In the genomic region with DNA sequence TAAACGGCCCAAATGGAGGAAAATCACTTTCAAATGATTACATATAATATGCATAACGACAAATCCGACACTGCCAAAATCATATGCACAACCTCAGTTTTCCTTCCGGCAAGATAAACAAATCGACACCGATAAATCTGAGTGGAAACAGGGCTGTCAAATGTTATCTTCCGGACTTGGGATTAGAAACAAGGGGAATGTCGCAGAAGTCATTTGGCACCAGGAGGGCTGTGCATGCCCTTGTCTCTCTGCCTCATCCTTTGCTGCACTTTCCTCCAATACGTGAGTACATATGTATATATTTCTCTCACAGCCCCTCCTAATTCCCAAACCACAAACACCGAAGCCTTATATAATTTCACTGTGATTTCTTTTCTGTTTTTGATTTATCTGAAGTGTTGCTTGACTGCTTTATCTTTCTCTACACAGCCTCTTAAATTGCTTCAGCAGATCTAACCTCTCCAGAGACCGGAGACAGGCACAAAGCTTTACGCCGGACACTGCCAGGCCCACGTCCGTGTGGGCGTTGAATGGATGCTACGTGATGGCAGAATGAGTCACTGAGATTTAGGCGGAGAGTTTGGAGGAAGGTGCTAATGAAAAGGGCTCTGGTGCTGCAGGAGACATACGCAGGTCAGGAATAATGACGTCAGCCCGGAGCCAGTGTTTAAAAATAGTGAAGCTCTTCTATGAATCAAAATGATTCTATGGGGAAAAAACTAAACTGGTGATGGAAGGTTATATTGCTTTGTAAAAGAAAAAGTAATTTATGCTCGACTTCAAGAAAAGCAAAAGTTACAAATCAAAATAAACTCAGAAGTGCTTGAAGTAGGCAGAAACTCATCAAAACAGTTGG, we compare ENCODE assay signal across 8 cellular contexts. TPM values are rescaled to one million over a fixed set of nuclear protein-coding genes. Genes with fewer than 3 reads are reported as not detected.
DNase-seq lines count a peak whose midpoint lies in the region; ATAC-seq, FAIRE-seq and TF ChIP-seq lines count a peak whose summit lies in the region.

No MANE protein-coding gene starts in this region.

- H3K27ac ChIP-seq in GM12878 (ENCODE audit: control insufficient read depth, insufficient read depth), result no peak overlapping the region

- BruUV-seq in GM12878 (replicated peaks; lab: Mats Ljungman, UMichigan), result no TSS peak

- no peak for ATAC-seq in GM12878
- ATAC-seq in GM21381 (IDR thresholded peaks at IDR 0.05; ENCODE audit: unreplicated experiment), result no peak
- no peak for ATAC-seq in HG02763 (IDR thresholded peaks at IDR 0.05; ENCODE audit: unreplicated experiment)

- SMC1A ChIA-PET in GM12878 (lab: Charles Lee; ENCODE audit: uncharacterized antibody, unreplicated experiment), result interaction anchor here (1.0 kb wide), 1 partner anchor 10 kb away, joined by 3 read pairs; no protein-coding TSS in a partner anchor

- CTCF ChIA-PET in GM12878 (lab: Yijun Ruan, JAX), result no interaction called here

- 56% methylated on average over 22 of the region's 22 CpGs for WGBS in GM12878 (ENCODE audit: insufficient coverage, insufficient replicate concordance, low lambda C conversion rate, missing lambda C conversion rate)

- TF ChIP-seq CTCF in GM12878 (IDR thresholded peaks at IDR 0.05 in 2 of 3, conservative IDR thresholded peaks at IDR 0.05 in 1 of 3; ENCODE audit: control insufficient read depth in 2 of 3, extremely low read depth in 1 of 3, insufficient read depth in 1 of 3, low read depth in 3 of 3, low read length in 3 of 3), result no peak

- no peaks in the 10 kb centered on the region for H3K9me3 ChIP-seq in GM12878 (replicated peaks; ENCODE audit: control insufficient read depth, insufficient read depth, low read length)

- no peaks in the 10 kb centered on the region for H4K20me1 ChIP-seq in GM12878 (ENCODE audit: control insufficient read depth, insufficient read depth)

- H3K4me1 ChIP-seq in GM12878 (ENCODE audit: control insufficient read depth, insufficient read depth, low read length), result no peaks in the 10 kb centered on the region

- DNase-seq in A172 (ENCODE audit: low spot score) (peak; percentile 82), LoVo (ENCODE audit: low spot score) (peak; percentile 24), GM12878 (ENCODE audit: low read depth, low spot score) (no peak), islet precursor cell (peak; percentile 85), NCI-H526 (lab: John Stamatoyannopoulos, UW) (no peak), NCI-H524 treated with DMSO at 0.1 percent for 48 hours (lab: John Stamatoyannopoulos, UW) (no peak)

- intact Hi-C loops in GM12878 (cut with micrococcal nuclease; ENCODE audit: unreplicated experiment), result no loop called here

- TF ChIP-seq RAD21 in GM12878 (IDR thresholded peaks at IDR 0.05; ENCODE audit: insufficient read depth, low read depth, low read length), result no peak

- POLR2A ChIA-PET in GM12878 (lab: Charles Lee), result no interaction called here

- no peaks in the 10 kb centered on the region for H3K36me3 ChIP-seq in GM12878 (ENCODE audit: control insufficient read depth in 2 of 2, insufficient read depth in 2 of 2, low read length in 1 of 2)

- no peak for FAIRE-seq in GM12878 (lab: Jason Lieb, UNC)

- no peak overlapping the region for H3K4me2 ChIP-seq in GM12878 (ENCODE audit: control insufficient read depth, insufficient read depth)

- RAD21 ChIA-PET in GM12878 (lab: Charles Lee; ENCODE audit: unreplicated experiment), result no interaction called here

- H2AFZ ChIP-seq in GM12878 (ENCODE audit: control insufficient read depth, low read depth, low read length), result no peak overlapping the region

- no peak for TF ChIP-seq EP300 in GM12878 (IDR thresholded peaks at IDR 0.05; ENCODE audit: borderline replicate concordance in 1 of 2, control insufficient read depth in 1 of 2, low read depth in 2 of 2, low read length in 2 of 2)

- no peak overlapping the region for H3K4me3 ChIP-seq in GM12878

- no peaks in the 10 kb centered on the region for H3K79me2 ChIP-seq in GM12878 (ENCODE audit: control insufficient read depth, insufficient read depth, low read length)

- in situ Hi-C loops in GM12878 (cut with MboI), result no loop called here

- H3K9ac ChIP-seq in GM12878 (ENCODE audit: control insufficient read depth, insufficient read depth, low read length), result no peak overlapping the region

- H3K27me3 ChIP-seq in GM12878 (replicated peaks in 1 of 2; ENCODE audit: control insufficient read depth in 2 of 2, insufficient read depth in 2 of 2, low read length in 1 of 2), result no peaks in the 10 kb centered on the region; a peak in 2 of 4 replicates

- no peak for TF ChIP-seq POLR2A in GM12878 (IDR thresholded peaks at IDR 0.05; ENCODE audit: low read depth, low read length)

RNA-seq across cellular contexts. Expression of gene PRELID3B, which starts 21.0 kb away (rescaled TPM):
- 152 and 196 TPM in 2 replicates for total RNA-seq in A172 (2014; rRNA removed; shearing (Covaris generic))
- total RNA-seq in GM12878 (2013; cell fraction: nucleolus; rRNA removed), result 36.3 and 39.0 TPM in 2 replicates
- total RNA-seq in GM12878 (2014; rRNA removed) (123 and 138 TPM in 2 replicates), GM12878 (2014; rRNA removed; fragmentation: Illumina TruSeq; extraction: Trizol) (119 and 125 TPM in 2 replicates), GM12878 (2021) (86.1 and 96.0 TPM in 2 replicates)
- 39.7 TPM for polyA plus RNA-seq in GM12878 (2011; ENCODE audit: low read depth)
- polyA plus RNA-seq in GM12878 (2011; rRNA removed) (114 and 159 TPM in 2 replicates), GM12878 (2014; fragmentation: Illumina TruSeq; extraction: Trizol) (98.8 and 123 TPM in 2 replicates), GM12878 (2014; fragmentation: Nextera tagmentation; extraction: Ambion mirVana) (100 to 1,000 TPM; 130 to 151 TPM), GM12878 (2014; rRNA removed) (72.5 and 73.9 TPM in 2 replicates), GM12878 (2016; fragmentation: Nextera tagmentation; extraction: Ambion mirVana) (100 to 1,000 TPM; 141 to 146 TPM)
- polyA plus RNA-seq in GM12878 (2011; cell fraction: cytosol; rRNA removed), result 40.6 and 42.3 TPM in 2 replicates
- polyA plus RNA-seq in GM12878 (2011; cell fraction: nucleus; rRNA removed), result 45.3 and 58.8 TPM in 2 replicates
- 61.1 and 67.2 TPM in 2 replicates for polyA plus RNA-seq in GM12878 (2012)
- polyA minus RNA-seq in GM12878 (2011; rRNA and poly(A)+ RNA removed), result 88.3 and 110 TPM in 2 replicates
- polyA minus RNA-seq in GM12878 (2011; cell fraction: cytosol; rRNA and poly(A)+ RNA removed), result 68.4 and 76.6 TPM in 2 replicates
- 32.2 and 42.4 TPM in 2 replicates for polyA minus RNA-seq in GM12878 (2011; cell fraction: nucleus; rRNA and poly(A)+ RNA removed)

RNA-seq across cellular contexts. Expression of gene ATP5F1E, which starts 31.5 kb away (rescaled TPM):
- total RNA-seq in A172 (2014; rRNA removed; shearing (Covaris generic)), result 37.0 and 41.4 TPM in 2 replicates
- 45.3 and 50.2 TPM in 2 replicates for total RNA-seq in GM12878 (2013; cell fraction: nucleolus; rRNA removed)
- total RNA-seq in GM12878 (2014; rRNA removed) (49.0 and 61.6 TPM in 2 replicates), GM12878 (2014; rRNA removed; fragmentation: Illumina TruSeq; extraction: Trizol) (96.3 and 96.9 TPM in 2 replicates), GM12878 (2021) (96.4 and 107 TPM in 2 replicates)
- polyA plus RNA-seq in GM12878 (2011; ENCODE audit: low read depth), result 5.8 TPM
- polyA plus RNA-seq in GM12878 (2011; rRNA removed) (137 and 138 TPM in 2 replicates), GM12878 (2014; fragmentation: Illumina TruSeq; extraction: Trizol) (35.2 and 53.1 TPM in 2 replicates), GM12878 (2014; fragmentation: Nextera tagmentation; extraction: Ambion mirVana) (100 to 1,000 TPM; 169 to 219 TPM), GM12878 (2014; rRNA removed) (79.8 and 89.2 TPM in 2 replicates), GM12878 (2016; fragmentation: Nextera tagmentation; extraction: Ambion mirVana) (100 to 1,000 TPM; 391 to 407 TPM)
- polyA plus RNA-seq in GM12878 (2011; cell fraction: cytosol; rRNA removed), result 34.9 and 35.0 TPM in 2 replicates
- 24.3 and 27.8 TPM in 2 replicates for polyA plus RNA-seq in GM12878 (2011; cell fraction: nucleus; rRNA removed)
- 86.3 and 113 TPM in 2 replicates for polyA plus RNA-seq in GM12878 (2012)
- 12.8 and 20.0 TPM in 2 replicates for polyA minus RNA-seq in GM12878 (2011; rRNA and poly(A)+ RNA removed)
- 15.2 and 16.2 TPM in 2 replicates for polyA minus RNA-seq in GM12878 (2011; cell fraction: cytosol; rRNA and poly(A)+ RNA removed)
- 38.1 and 48.9 TPM in 2 replicates for polyA minus RNA-seq in GM12878 (2011; cell fraction: nucleus; rRNA and poly(A)+ RNA removed)

RNA-seq across cellular contexts. Expression of gene TUBB1, which starts 44.4 kb away (rescaled TPM):
- total RNA-seq in A172 (2014; rRNA removed; shearing (Covaris generic)), result 0.36 and 0.64 TPM in 2 replicates
- total RNA-seq in GM12878 (2013; cell fraction: nucleolus; rRNA removed), result not detected in 2 replicates
- total RNA-seq in GM12878 (2014; rRNA removed) (0.06 and 0.11 TPM in 2 replicates), GM12878 (2014; rRNA removed; fragmentation: Illumina TruSeq; extraction: Trizol) (0.04 TPM in 1 of 2 replicates, not detected in the other), GM12878 (2021) (not detected in 2 replicates)
- polyA plus RNA-seq in GM12878 (2011; ENCODE audit: low read depth), result 0.24 TPM
- polyA plus RNA-seq in GM12878 (2011; rRNA removed) (0.03 and 0.07 TPM in 2 replicates), GM12878 (2014; fragmentation: Illumina TruSeq; extraction: Trizol) (0.04 TPM in 1 of 2 replicates, not detected in the other), GM12878 (2014; fragmentation: Nextera tagmentation; extraction: Ambion mirVana) (under 1 TPM in 1 of 2 experiments, not detected in 1; 0.02 TPM), GM12878 (2014; rRNA removed) (0.05 TPM in 1 of 2 replicates, not detected in the other), GM12878 (2016; fragmentation: Nextera tagmentation; extraction: Ambion mirVana) (under 1 TPM; 0.13 to 0.20 TPM)
- polyA plus RNA-seq in GM12878 (2011; cell fraction: cytosol; rRNA removed), result 0.03 TPM in 1 of 2 replicates, not detected in the other
- polyA plus RNA-seq in GM12878 (2011; cell fraction: nucleus; rRNA removed), result 0.07 and 0.10 TPM in 2 replicates
- 0.21 and 0.34 TPM in 2 replicates for polyA plus RNA-seq in GM12878 (2012)
- polyA minus RNA-seq in GM12878 (2011; rRNA and poly(A)+ RNA removed), result not detected in 2 replicates
- not detected in 2 replicates for polyA minus RNA-seq in GM12878 (2011; cell fraction: cytosol; rRNA and poly(A)+ RNA removed)
- 0.12 TPM in 1 of 2 replicates, not detected in the other for polyA minus RNA-seq in GM12878 (2011; cell fraction: nucleus; rRNA and poly(A)+ RNA removed)

RNA-seq across cellular contexts. Expression of gene CTSZ, which starts 56.5 kb away (rescaled TPM):
- 228 and 320 TPM in 2 replicates for total RNA-seq in A172 (2014; rRNA removed; shearing (Covaris generic))
- 99.1 and 102 TPM in 2 replicates for total RNA-seq in GM12878 (2013; cell fraction: nucleolus; rRNA removed)
- 110 and 139 TPM in 2 replicates for total RNA-seq in GM12878 (2014; rRNA removed)
- total RNA-seq in GM12878 (2014; rRNA removed; fragmentation: Illumina TruSeq; extraction: Trizol), result 177 and 192 TPM in 2 replicates
- 225 and 233 TPM in 2 replicates for total RNA-seq in GM12878 (2021)
- 150 TPM for polyA plus RNA-seq in GM12878 (2011; ENCODE audit: low read depth)
- 92.8 and 169 TPM in 2 replicates for polyA plus RNA-seq in GM12878 (2011; rRNA removed)
- polyA plus RNA-seq in GM12878 (2011; cell fraction: cytosol; rRNA removed), result 156 and 185 TPM in 2 replicates
- 103 and 127 TPM in 2 replicates for polyA plus RNA-seq in GM12878 (2011; cell fraction: nucleus; rRNA removed)
- polyA plus RNA-seq in GM12878 (2012), result 163 and 223 TPM in 2 replicates
- polyA plus RNA-seq in GM12878 (2014; fragmentation: Illumina TruSeq; extraction: Trizol), result 301 and 321 TPM in 2 replicates
- 10 to 100 TPM in 1 of 2 experiments, 1 to 10 TPM in 1; 6.0 to 14.0 TPM for polyA plus RNA-seq in GM12878 (2014; fragmentation: Nextera tagmentation; extraction: Ambion mirVana)
- polyA plus RNA-seq in GM12878 (2014; rRNA removed), result 215 and 256 TPM in 2 replicates
- 10 to 100 TPM in 1 of 2 experiments, 1 to 10 TPM in 1; 8.0 to 11.8 TPM for polyA plus RNA-seq in GM12878 (2016; fragmentation: Nextera tagmentation; extraction: Ambion mirVana)
- polyA minus RNA-seq in GM12878 (2011; rRNA and poly(A)+ RNA removed), result 135 TPM in 2 replicates
- polyA minus RNA-seq in GM12878 (2011; cell fraction: cytosol; rRNA and poly(A)+ RNA removed), result 45.5 and 58.7 TPM in 2 replicates
- polyA minus RNA-seq in GM12878 (2011; cell fraction: nucleus; rRNA and poly(A)+ RNA removed), result 34.0 and 64.2 TPM in 2 replicates

Comparison
In these comparisons a context has a peak if more than half of its experiments do, and no peak if none do; other contexts are left out.
1. DNase-seq: peak in A172 (single experiment), LoVo (single experiment) and islet precursor cell (single experiment); none in GM12878 (single experiment), NCI-H526 (0 of 2) and NCI-H524 treated with DMSO at 0.1 percent for 48 hours (single experiment).